ENCODE assay signal across 21 cellular contexts in genomic region chr22:25021976-25022711, GRCh38.
A peak's percentile ranks its signal among the peaks of the same experiment; 100 is the strongest.
DNase-seq lines count a peak whose midpoint lies in the region; ATAC-seq, FAIRE-seq and TF ChIP-seq lines count a peak whose summit lies in the region.
"Had no signal": no experiment of that assay in that cellular context is flagged by ENCODE, and none has a peak within 500 bp of the region (broad histone marks: within the 10 kb centered on the region; RNA-seq: fewer than 3 reads in every experiment).

No MANE protein-coding gene starts in this region.

- peaks cover 0 to 9% (median 0%) of the 10 kb centered on the region in 3 donors for H3K4me1 ChIP-seq in pancreas
- H3K4me1 ChIP-seq in colonic mucosa: no peaks in the 10 kb centered on the region
- H3K4me1 ChIP-seq: parathyroid adenoma had no signal

- no peak for FAIRE-seq in pancreas (lab: Jason Lieb, UNC)
- FAIRE-seq: GM19239, K562 had no signal

- H3K4me3 ChIP-seq in pancreas (no peak overlapping the region), colonic mucosa (no peak overlapping the region)
- H3K4me3 ChIP-seq: cardiac muscle cell, K562, thyroid gland had no signal

- H3K27me3 ChIP-seq in pancreas (no peaks in the 10 kb centered on the region), colonic mucosa (no peaks in the 10 kb centered on the region)
- H3K27me3 ChIP-seq: cardiac muscle cell, thyroid gland had no signal

- TF ChIP-seq CTCF in pancreas (IDR thresholded peaks at IDR 0.05): no peak
- TF ChIP-seq CTCF in colonic mucosa (IDR thresholded peaks at IDR 0.05): no peak

- peak; percentile 21 for DNase-seq in NCI-H1694 (lab: John Stamatoyannopoulos, UW)
- peak; percentile 26 for DNase-seq in RPMI7951 (ENCODE audit: low read depth)
- DNase-seq in left cardiac atrium: no peak
- DNase-seq in pancreas: peak; percentile 62 to 80 (median 70)
- no peak for DNase-seq in LoVo (ENCODE audit: low spot score)
- DNase-seq in colonic mucosa: no peak
- no peak for DNase-seq in activated naive CD4-positive, alpha-beta T cell (lab: John Stamatoyannopoulos, UW)
- DNase-seq in stimulated activated CD4-positive, alpha-beta T cell treated with anti-CD3 and anti-CD28 coated beads, Interleukin-1b, Interleukin-23, amount 100 ng/mL, for 48 hours: no peak
- DNase-seq: activated CD8-positive, alpha-beta memory T cell treated with anti-CD3 and anti-CD28 coated beads, Interleukin-2, amount 50 U/mL, for 4 hours; Calu3; NCI-H1436; stimulated activated naive CD8-positive, alpha-beta T cell treated with anti-CD3 and anti-CD28 coated beads, Interleukin-15, Interleukin-2, amounts not matched to agents 100 U/mL and 50 U/mL, for 24 hours had no signal

- ATAC-seq in left cardiac atrium (peak; percentile 16 to 17), pancreas (peak; percentile 84 to 91 (median 88))
- ATAC-seq: activated naive CD4-positive, alpha-beta T cell treated with anti-CD3 and anti-CD28 coated beads, Interleukin-2, amount 50 U/mL, for 72 hours; activated T-helper 17 cell treated with anti-CD3 and anti-CD28 coated beads, Interleukin-2, amount 50 U/mL, for 72 hours; K562; natural killer cell treated with Interleukin-12 subunit alpha and Interleukin-12 subunit beta and Interleukin-15 and Interleukin-18, amount 100 ng/mL, for 72 hours; sciatic nerve; stimulated activated naive CD8-positive, alpha-beta T cell treated with anti-CD3 and anti-CD28 coated beads, Interleukin-15, Interleukin-2, amounts not matched to agents 100 U/mL and 50 U/mL, for 24 hours had no signal

- no peak overlapping the region for H3K9ac ChIP-seq in colonic mucosa (ENCODE audit: low read depth in 2 of 2, low read length in 2 of 2)
- H3K9ac ChIP-seq: parathyroid adenoma had no signal

- 38 to 41% methylated on average over 11 of the region's 11 CpGs for WGBS in pancreas, 2 donors

- H3K27ac ChIP-seq in pancreas (peak overlapping the region in 2 of 4 donors; percentile 63 to 77), colonic mucosa (no peak overlapping the region)
- H3K27ac ChIP-seq: cardiac muscle cell, parathyroid adenoma had no signal

- H3K9me3 ChIP-seq in pancreas (no peaks in the 10 kb centered on the region), colonic mucosa (no peaks in the 10 kb centered on the region)
- H3K9me3 ChIP-seq: thyroid gland had no signal

- intact Hi-C loops in left cardiac atrium (cut with DNase I) (no loop called here), pancreas (cut with DNase I) (no loop called here), colonic mucosa (cut with DNase I) (no loop called here)

- H3K36me3 ChIP-seq in pancreas: no peaks in the 10 kb centered on the region
- no peaks in the 10 kb centered on the region for H3K36me3 ChIP-seq in colonic mucosa
- H3K36me3 ChIP-seq: cardiac muscle cell, thyroid gland had no signal

Comparison
In these comparisons a context has a peak if more than half of its experiments do, and no peak if none do; other contexts are left out.
1. DNase-seq: peak in NCI-H1694 (single experiment), RPMI7951 (single experiment) and pancreas (6 of 6); none in left cardiac atrium (single experiment), LoVo (single experiment), colonic mucosa (single experiment), activated naive CD4-positive, alpha-beta T cell (0 of 4) and stimulated activated CD4-positive, alpha-beta T cell treated with anti-CD3 and anti-CD28 coated beads, Interleukin-1b, Interleukin-23, amount 100 ng/mL, for 48 hours (single experiment).